ENCODE assay signal across 1 cellular context in genomic region chr1:62728963-62729362, GRCh38.
TF ChIP-seq lines count a peak whose summit lies in the region.

No MANE protein-coding gene starts in this region.

TF ChIP-seq in GM23338, 12 proteins besides CTCF, POLR2A, EP300 and RAD21 (continued from another document):
- TF ChIP-seq REST (IDR thresholded peaks at IDR 0.05; ENCODE audit: unreplicated experiment) (no peak), NANOG (IDR thresholded peaks at IDR 0.05; ENCODE audit: borderline replicate concordance) (no peak)
